16 cellular contexts compared by ENCODE assay signal in the genomic region with DNA sequence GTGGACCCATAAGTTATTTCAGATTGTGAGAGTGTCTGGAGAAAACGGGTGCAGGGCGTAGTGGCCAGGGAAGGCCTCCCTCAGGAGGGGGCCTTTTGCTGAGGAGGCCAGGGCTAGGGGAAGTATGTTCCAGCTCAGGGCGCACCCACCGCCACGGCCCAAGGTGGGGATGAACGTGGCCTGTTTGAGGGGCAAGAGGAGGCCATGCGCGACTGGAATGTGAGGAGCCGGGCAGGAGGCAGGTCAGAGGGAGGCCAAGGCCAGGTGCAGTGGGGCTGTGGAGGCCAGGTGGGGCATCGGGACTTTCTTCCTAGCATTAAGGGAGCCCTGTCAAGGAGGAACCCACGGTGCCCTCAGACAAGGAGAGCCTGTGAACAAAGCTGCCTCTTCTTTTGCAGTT. TPM values are rescaled to one million over a fixed set of nuclear protein-coding genes. Genes with fewer than 3 reads are reported as not detected.
DNase-seq lines count a peak whose midpoint lies in the region; ATAC-seq, FAIRE-seq and TF ChIP-seq lines count a peak whose summit lies in the region.
"Had no signal": no experiment of that assay in that cellular context is flagged by ENCODE, and none has a peak within 500 bp of the region (broad histone marks: within the 10 kb centered on the region; RNA-seq: fewer than 3 reads in every experiment).

No MANE protein-coding gene starts in this region.

- H3K9ac ChIP-seq in HepG2 (ENCODE audit: insufficient read depth, low read depth, low read length) (no peak overlapping the region), kidney (ENCODE audit: low read length in 2 of 2) (no peak overlapping the region)
- H3K9ac ChIP-seq: GM23248 had no signal

- no peaks in the 10 kb centered on the region for H3K9me3 Mint-ChIP-seq in progenitor cell of endocrine pancreas (ENCODE audit: low read depth)
- H3K9me3 Mint-ChIP-seq: CD8-positive, alpha-beta memory T cell had no signal

- H3K4me3 ChIP-seq in HepG2 (replicated peaks in 1 of 3; ENCODE audit: insufficient read depth in 1 of 3, low read depth in 2 of 3, low read length in 3 of 3) (no peak overlapping the region), right lobe of liver (no peak overlapping the region), kidney (ENCODE audit: low read length in 2 of 2) (no peak overlapping the region)
- H3K4me3 ChIP-seq: A549, GM23248 had no signal

- H3K79me2 ChIP-seq in HepG2 (ENCODE audit: insufficient read depth, low read length): no peaks in the 10 kb centered on the region

- intact Hi-C loops in HepG2 (cut with micrococcal nuclease; ENCODE audit: unreplicated experiment): no loop called here
- intact Hi-C loops in right lobe of liver (cut with DNase I): no loop called here
- intact Hi-C loops in kidney (cut with DNase I): no loop called here

- in situ Hi-C loops in HepG2 (cut with HindIII; ENCODE audit: extremely low pct_ligation_motif_present, low pct_unique_long_range_greater_than_20kb): no loop called here

- H2AFZ ChIP-seq in HepG2 (ENCODE audit: low read length): no peak overlapping the region
- H2AFZ ChIP-seq: GM23248 had no signal

- no peak for TF ChIP-seq CTCF in HepG2 (CRISPR knock-in tag; IDR thresholded peaks at IDR 0.05)
- no peak for TF ChIP-seq CTCF in right lobe of liver (IDR thresholded peaks at IDR 0.05)
- TF ChIP-seq CTCF in kidney (IDR thresholded peaks at IDR 0.05; ENCODE audit: borderline replicate concordance, extremely low read depth, insufficient read depth): no peak
- TF ChIP-seq CTCF in progenitor cell of endocrine pancreas (IDR thresholded peaks at IDR 0.05; ENCODE audit: unreplicated experiment): no peak

- no peak for DNase-seq in HepG2 (ENCODE audit: low spot score)
- no peak for DNase-seq in right lobe of liver
- peak; percentile 66 for DNase-seq in kidney
- no peak for DNase-seq in progenitor cell of endocrine pancreas (ENCODE audit: low spot score, unreplicated experiment)
- no peak for DNase-seq in central memory CD4-positive, alpha-beta T cell
- no peak for DNase-seq in GF-D8 (lab: John Stamatoyannopoulos, UW)
- DNase-seq in DMS53 treated with DMSO at 0.1 percent for 48 hours (lab: John Stamatoyannopoulos, UW; ENCODE audit: unreplicated experiment): no peak
- DNase-seq: BE2C; Caco-2; CD8-positive, alpha-beta memory T cell; GM23248 had no signal

- no peaks in the 10 kb centered on the region for H4K20me1 ChIP-seq in HepG2 (ENCODE audit: insufficient read depth, low read length)

- H3K4me1 ChIP-seq in HepG2 (ENCODE audit: insufficient read depth, low read length) (no peaks in the 10 kb centered on the region), right lobe of liver (no peaks in the 10 kb centered on the region), kidney (ENCODE audit: control insufficient read depth in 1 of 2, insufficient read depth in 1 of 2, low read depth in 1 of 2, low read length in 2 of 2) (no peaks in the 10 kb centered on the region)
- H3K4me1 ChIP-seq: A549, BE2C had no signal

- no peaks in the 10 kb centered on the region for H3K36me3 ChIP-seq in HepG2 (replicated peaks in 1 of 2; ENCODE audit: control insufficient read depth in 1 of 2, insufficient read depth in 2 of 2, low read length in 2 of 2)
- H3K36me3 ChIP-seq in right lobe of liver: no peaks in the 10 kb centered on the region
- H3K36me3 ChIP-seq in kidney (ENCODE audit: control insufficient read depth in 1 of 2, insufficient read depth in 2 of 2, low read length in 2 of 2): no peaks in the 10 kb centered on the region
- H3K36me3 ChIP-seq: BE2C had no signal

- no peak overlapping the region for H3K27ac ChIP-seq in HepG2 (ENCODE audit: extremely low read length, insufficient read depth, low read length)
- H3K27ac ChIP-seq in right lobe of liver: no peak overlapping the region
- no peak overlapping the region for H3K27ac ChIP-seq in kidney (ENCODE audit: low read depth in 2 of 2, low read length in 2 of 2)
- H3K27ac ChIP-seq: A549, GM23248 had no signal

- no peak for TF ChIP-seq EP300 in HepG2 (IDR thresholded peaks at IDR 0.05; ENCODE audit: low read depth in 2 of 2, low read length in 2 of 2)
- no peak for TF ChIP-seq EP300 in HepG2 (CRISPR knock-in tag; IDR thresholded peaks at IDR 0.05; ENCODE audit: borderline replicate concordance)

- BruUV-seq in HepG2 (replicated peaks; lab: Mats Ljungman, UMichigan): no TSS peak

- H3K27me3 Mint-ChIP-seq in progenitor cell of endocrine pancreas: no peaks in the 10 kb centered on the region

- 51% methylated on average over 9 of the region's 11 CpGs for WGBS in HepG2 (ENCODE audit: low lambda C conversion rate)
- 67% methylated on average over 3 of the region's 11 CpGs for WGBS in right lobe of liver (ENCODE audit: insufficient coverage, low coverage, low lambda C conversion rate, missing lambda C conversion rate)

- H3K4me2 ChIP-seq in HepG2 (ENCODE audit: low read depth, low read length): no peak overlapping the region
- H3K4me2 ChIP-seq: A549 had no signal

- CTCF ChIA-PET in HepG2 (lab: Yijun Ruan, JAX; ENCODE audit: low intra/inter-chr PET ratio, low total read pairs): no interaction called here

- TF ChIP-seq RAD21 in HepG2 (CRISPR knock-in tag; IDR thresholded peaks at IDR 0.05): no peak

- FAIRE-seq in HepG2 (lab: Jason Lieb, UNC) (no peak), kidney (lab: Jason Lieb, UNC) (no peak)
- FAIRE-seq: A549, H54, HTR-8/SVneo had no signal

- H3K27me3 ChIP-seq in HepG2 (ENCODE audit: control insufficient read depth in 1 of 2, insufficient read depth in 2 of 2, low read length in 2 of 2) (peaks cover 4 to 7% of the 10 kb centered on the region in 2 experiments; a peak in 4 of 5 replicates), right lobe of liver (no peaks in the 10 kb centered on the region)
- H3K27me3 ChIP-seq: BE2C had no signal

- POLR2A ChIA-PET in HepG2 (lab: Yijun Ruan, JAX): no interaction called here

- TF ChIP-seq POLR2A in HepG2 (IDR thresholded peaks at IDR 0.05; ENCODE audit: insufficient read depth in 1 of 2, low read depth in 2 of 2, low read length in 2 of 2) (no peak), right lobe of liver (IDR thresholded peaks at IDR 0.05) (no peak)

- H3K36me3 Mint-ChIP-seq in progenitor cell of endocrine pancreas (ENCODE audit: insufficient read depth): no peaks in the 10 kb centered on the region
- H3K36me3 Mint-ChIP-seq: CD8-positive, alpha-beta memory T cell had no signal

- H3K27ac Mint-ChIP-seq in progenitor cell of endocrine pancreas: peak overlapping the region; percentile 73

- H3K9me3 ChIP-seq in HepG2 (ENCODE audit: low read length): no peaks in the 10 kb centered on the region
- no peaks in the 10 kb centered on the region for H3K9me3 ChIP-seq in right lobe of liver
- H3K9me3 ChIP-seq in kidney (ENCODE audit: control insufficient read depth in 1 of 2, low read length in 2 of 2): no peaks in the 10 kb centered on the region
- H3K9me3 ChIP-seq: A549, BE2C, Caco-2 had no signal

- H3K4me3 Mint-ChIP-seq in progenitor cell of endocrine pancreas (ENCODE audit: low read depth): no peak overlapping the region
- H3K4me3 Mint-ChIP-seq: CD8-positive, alpha-beta memory T cell had no signal

- ATAC-seq in HepG2 (peak; percentile 20; the same call in 2 of the 3 replicates), right lobe of liver (no peak)
- ATAC-seq: HCT116 had no signal

- H3K4me1 Mint-ChIP-seq in progenitor cell of endocrine pancreas (ENCODE audit: low read depth): no peaks in the 10 kb centered on the region
- H3K4me1 Mint-ChIP-seq: CD8-positive, alpha-beta memory T cell had no signal

RNA-seq across cellular contexts. Expression of a gene that starts 26.7 kb away (rescaled TPM):
- total RNA-seq in HepG2 (2016; rRNA removed; fragmentation: Illumina TruSeq; extraction: Trizol) (not detected in 2 replicates), right lobe of liver (not detected), kidney (5.4 TPM), progenitor cell of endocrine pancreas (not detected in 2 replicates)
- total RNA-seq in HepG2 (2016; cell fraction: cytosol; rRNA removed; fragmentation: Illumina TruSeq; extraction: Trizol; ENCODE audit: low read depth): 0.35 TPM in 1 of 2 replicates, not detected in the other
- total RNA-seq in HepG2 (2016; cell fraction: insoluble cytoplasmic fraction; rRNA removed; fragmentation: Illumina TruSeq; extraction: Trizol): not detected in 2 replicates
- total RNA-seq in HepG2 (2016; cell fraction: membrane; rRNA removed; fragmentation: Illumina TruSeq; extraction: Trizol): 0.07 and 0.40 TPM in 2 replicates
- total RNA-seq in HepG2 (2016; cell fraction: nucleus; rRNA removed; fragmentation: Illumina TruSeq; extraction: Trizol): not detected in 2 replicates
- polyA plus RNA-seq in HepG2 (2011; rRNA removed) (5.1 and 6.2 TPM in 2 replicates), kidney (ENCODE audit: insufficient read depth, low read depth, low replicate concordance) (277 TPM)
- polyA plus RNA-seq in HepG2 (2011; cell fraction: cytosol; rRNA removed): 1.6 and 1.7 TPM in 2 replicates
- 21.0 and 30.1 TPM in 2 replicates for polyA plus RNA-seq in HepG2 (2011; cell fraction: nucleus; rRNA removed)
- 1.9 and 3.9 TPM in 2 replicates for polyA plus RNA-seq in HepG2 (2012)
- not detected in 2 replicates for polyA plus RNA-seq in HepG2 (2016; cell fraction: cytosol; fragmentation: Illumina TruSeq; extraction: Trizol; ENCODE audit: low read depth)
- not detected in 2 replicates for polyA plus RNA-seq in HepG2 (2016; cell fraction: insoluble cytoplasmic fraction; fragmentation: Illumina TruSeq; extraction: Trizol; ENCODE audit: low read depth)
- not detected in 2 replicates for polyA plus RNA-seq in HepG2 (2016; cell fraction: membrane; fragmentation: Illumina TruSeq; extraction: Trizol; ENCODE audit: low read depth)
- polyA plus RNA-seq in HepG2 (2016; cell fraction: nucleus; fragmentation: Illumina TruSeq; extraction: Trizol; ENCODE audit: insufficient read depth, low read depth): not detected in 2 replicates
- 8.9 and 232 TPM in 2 replicates for polyA minus RNA-seq in HepG2 (2011; rRNA and poly(A)+ RNA removed; ENCODE audit: low replicate concordance)
- polyA minus RNA-seq in HepG2 (2011; cell fraction: cytosol; rRNA and poly(A)+ RNA removed): 2.2 and 2.3 TPM in 2 replicates
- 7.0 and 7.5 TPM in 2 replicates for polyA minus RNA-seq in HepG2 (2011; cell fraction: nucleus; rRNA and poly(A)+ RNA removed)
- total RNA-seq: CD8-positive, alpha-beta memory T cell; GM23248 had no signal
- polyA plus RNA-seq: AG04450; CD8-positive, alpha-beta memory T cell; GM23248 had no signal

RNA-seq across cellular contexts. Expression of a gene that starts 40.3 kb away (rescaled TPM):
- total RNA-seq in HepG2 (2016; rRNA removed; fragmentation: Illumina TruSeq; extraction: Trizol): 65.3 and 96.2 TPM in 2 replicates
- total RNA-seq in HepG2 (2016; cell fraction: cytosol; rRNA removed; fragmentation: Illumina TruSeq; extraction: Trizol; ENCODE audit: low read depth): 30.1 and 30.9 TPM in 2 replicates
- 63.9 and 93.3 TPM in 2 replicates for total RNA-seq in HepG2 (2016; cell fraction: insoluble cytoplasmic fraction; rRNA removed; fragmentation: Illumina TruSeq; extraction: Trizol)
- 64.8 and 86.4 TPM in 2 replicates for total RNA-seq in HepG2 (2016; cell fraction: membrane; rRNA removed; fragmentation: Illumina TruSeq; extraction: Trizol)
- 133 and 155 TPM in 2 replicates for total RNA-seq in HepG2 (2016; cell fraction: nucleus; rRNA removed; fragmentation: Illumina TruSeq; extraction: Trizol)
- 311 and 323 TPM in 2 replicates for polyA plus RNA-seq in HepG2 (2011; rRNA removed)
- polyA plus RNA-seq in HepG2 (2011; cell fraction: cytosol; rRNA removed): 179 and 230 TPM in 2 replicates
- 192 and 208 TPM in 2 replicates for polyA plus RNA-seq in HepG2 (2011; cell fraction: nucleus; rRNA removed)
- polyA plus RNA-seq in HepG2 (2012): 165 and 190 TPM in 2 replicates
- polyA plus RNA-seq in HepG2 (2016; cell fraction: cytosol; fragmentation: Illumina TruSeq; extraction: Trizol; ENCODE audit: low read depth): 33.0 and 44.6 TPM in 2 replicates
- 80.1 and 93.2 TPM in 2 replicates for polyA plus RNA-seq in HepG2 (2016; cell fraction: insoluble cytoplasmic fraction; fragmentation: Illumina TruSeq; extraction: Trizol; ENCODE audit: low read depth)
- polyA plus RNA-seq in HepG2 (2016; cell fraction: membrane; fragmentation: Illumina TruSeq; extraction: Trizol; ENCODE audit: low read depth): 58.1 and 78.2 TPM in 2 replicates
- 216 and 231 TPM in 2 replicates for polyA plus RNA-seq in HepG2 (2016; cell fraction: nucleus; fragmentation: Illumina TruSeq; extraction: Trizol; ENCODE audit: insufficient read depth, low read depth)
- 206 and 472 TPM in 2 replicates for polyA minus RNA-seq in HepG2 (2011; rRNA and poly(A)+ RNA removed; ENCODE audit: low replicate concordance)
- polyA minus RNA-seq in HepG2 (2011; cell fraction: cytosol; rRNA and poly(A)+ RNA removed): 126 and 139 TPM in 2 replicates
- 287 and 365 TPM in 2 replicates for polyA minus RNA-seq in HepG2 (2011; cell fraction: nucleus; rRNA and poly(A)+ RNA removed)
- 100 to 1,000 TPM; 103 to 185 (median 133) TPM for total RNA-seq in right lobe of liver
- 209 TPM for total RNA-seq in kidney
- polyA plus RNA-seq in kidney (ENCODE audit: insufficient read depth, low read depth, low replicate concordance): 234 TPM
- 70.0 and 85.9 TPM in 2 replicates for total RNA-seq in progenitor cell of endocrine pancreas
